In the genomic region with DNA sequence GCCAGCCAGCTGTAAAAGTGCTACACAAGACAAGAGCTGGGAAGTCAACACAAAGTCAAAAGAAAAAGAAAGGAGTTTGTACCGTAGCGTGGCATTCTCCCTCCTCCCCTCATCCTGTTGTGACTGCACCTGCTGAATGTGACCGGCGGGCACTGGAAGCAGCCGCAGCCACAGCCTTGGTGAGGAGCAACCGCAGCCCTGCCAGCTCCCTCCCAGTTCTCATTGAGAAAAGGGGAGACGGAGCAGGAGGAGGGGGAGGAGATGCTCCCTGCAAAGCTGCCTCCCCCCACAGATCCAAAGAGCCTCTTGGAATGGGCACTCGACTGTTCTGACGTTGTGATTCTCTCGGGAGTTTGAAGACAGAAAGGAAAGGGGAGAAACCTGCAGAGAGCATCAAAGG, we compare ENCODE assay signal across 10 cellular contexts.
DNase-seq lines count a peak whose midpoint lies in the region; ATAC-seq, FAIRE-seq and TF ChIP-seq lines count a peak whose summit lies in the region.
"Had no signal": no experiment of that assay in that cellular context is flagged by ENCODE, and none has a peak within 500 bp of the region (broad histone marks: within the 10 kb centered on the region; RNA-seq: fewer than 3 reads in every experiment).

No MANE protein-coding gene starts in this region.

- TF ChIP-seq CTCF in right lobe of liver (IDR thresholded peaks at IDR 0.05) (no peak), type B pancreatic cell (conservative IDR thresholded peaks at IDR 0.05) (no peak)

- no peak overlapping the region for H3K27ac Mint-ChIP-seq in activated T-cell treated with anti-CD3 and anti-CD28 coated beads, Interleukin-2, amount 50 U/mL, for 72 hours
- H3K27ac Mint-ChIP-seq in activated T-cell treated with anti-CD3 and anti-CD28 coated beads, Interleukin-2, amount 50 U/mL, for 24 hours = no peak overlapping the region
- H3K27ac Mint-ChIP-seq in type B pancreatic cell = peak overlapping the region; percentile 82
- H3K27ac Mint-ChIP-seq: activated T-helper 1 cell treated with anti-CD3 and anti-CD28 coated beads, Interleukin-12 subunit alpha, Interleukin-12 subunit beta, Interleukin-2, Interleukin-4 antibody, amounts not matched to agents 30 ng/mL and 10 ng/mL and 1 ng/mL, durations not matched to agents 14 hours and 24 hours and 36 hours had no signal

- peak overlapping the region; percentile 36 to 45 for H3K4me3 Mint-ChIP-seq in activated T-cell treated with anti-CD3 and anti-CD28 coated beads, Interleukin-2, amount 50 U/mL, for 72 hours
- no peak overlapping the region for H3K4me3 Mint-ChIP-seq in activated T-cell treated with anti-CD3 and anti-CD28 coated beads, Interleukin-2, amount 50 U/mL, for 24 hours
- H3K4me3 Mint-ChIP-seq in type B pancreatic cell = peak overlapping the region; percentile 75
- H3K4me3 Mint-ChIP-seq: activated T-helper 1 cell treated with anti-CD3 and anti-CD28 coated beads, Interleukin-12 subunit alpha, Interleukin-12 subunit beta, Interleukin-2, Interleukin-4 antibody, amounts not matched to agents 30 ng/mL and 10 ng/mL and 1 ng/mL, durations not matched to agents 14 hours and 24 hours and 36 hours had no signal

- peak overlapping the region; percentile 29 to 47 (median 40) for H3K4me3 ChIP-seq in right lobe of liver

- ATAC-seq in activated T-cell treated with anti-CD3 and anti-CD28 coated beads, Interleukin-2, amount 50 U/mL, for 72 hours (replicated peaks in 1 of 2) = no peak
- ATAC-seq in right lobe of liver = peak; percentile 68 to 80 (median 76)
- ATAC-seq in esophagus mucosa = no peak

- peaks cover 10% of the 10 kb centered on the region for H3K4me1 Mint-ChIP-seq in activated T-cell treated with anti-CD3 and anti-CD28 coated beads, Interleukin-2, amount 50 U/mL, for 72 hours (ENCODE audit: low read depth)
- peaks cover 7% of the 10 kb centered on the region for H3K4me1 Mint-ChIP-seq in activated T-cell treated with anti-CD3 and anti-CD28 coated beads, Interleukin-2, amount 50 U/mL, for 24 hours (ENCODE audit: low read depth)
- peaks cover 47% of the 10 kb centered on the region for H3K4me1 Mint-ChIP-seq in type B pancreatic cell (ENCODE audit: unreplicated experiment)

- no peak for DNase-seq in activated T-cell treated with anti-CD3 and anti-CD28 coated beads, Interleukin-2, amount 50 U/mL, for 72 hours
- no peak for DNase-seq in activated T-cell treated with anti-CD3 and anti-CD28 coated beads, Interleukin-2, amount 50 U/mL, for 24 hours
- DNase-seq in UCSD-AML1 (lab: John Stamatoyannopoulos, UW; ENCODE audit: unreplicated experiment) (peak; percentile 28), right lobe of liver (peak; percentile 49 to 64 (median 62)), type B pancreatic cell (ENCODE audit: extremely low spot score, unreplicated experiment) (no peak), activated gamma-delta T cell treated with Interleukin-2 at 50 U/mL for 16 hours (no peak), HTR-8/SVneo (ENCODE audit: insufficient read length, low spot score) (no peak)
- DNase-seq: NCI-H2171 treated with DMSO at 0.1 percent for 48 hours had no signal

- no peaks in the 10 kb centered on the region for H3K9me3 Mint-ChIP-seq in activated T-cell treated with anti-CD3 and anti-CD28 coated beads, Interleukin-2, amount 50 U/mL, for 72 hours
- no peaks in the 10 kb centered on the region for H3K9me3 Mint-ChIP-seq in activated T-cell treated with anti-CD3 and anti-CD28 coated beads, Interleukin-2, amount 50 U/mL, for 24 hours
- H3K9me3 Mint-ChIP-seq in type B pancreatic cell = no peaks in the 10 kb centered on the region
- H3K9me3 Mint-ChIP-seq: activated T-helper 1 cell treated with anti-CD3 and anti-CD28 coated beads, Interleukin-12 subunit alpha, Interleukin-12 subunit beta, Interleukin-2, Interleukin-4 antibody, amounts not matched to agents 30 ng/mL and 10 ng/mL and 1 ng/mL, durations not matched to agents 14 hours and 24 hours and 36 hours had no signal

- FAIRE-seq in HTR-8/SVneo (lab: Jason Lieb, UNC) = no peak

- H3K4me1 ChIP-seq in right lobe of liver = peaks cover 0 to 50% (median 13%) of the 10 kb centered on the region in 4 donors

- no peaks in the 10 kb centered on the region for H3K9me3 ChIP-seq in right lobe of liver

- 9% methylated on average over 9 of the region's 10 CpGs for whole genome bisulfite sequencing in right lobe of liver (ENCODE audit: insufficient coverage, low coverage, low lambda C conversion rate, missing lambda C conversion rate)

- intact Hi-C loops in right lobe of liver (cut with DNase I) = no loop called here

- peak overlapping the region; percentile 52 to 90 (median 83) for H3K27ac ChIP-seq in right lobe of liver

- no peaks in the 10 kb centered on the region for H3K36me3 ChIP-seq in right lobe of liver

- H3K36me3 Mint-ChIP-seq in activated T-cell treated with anti-CD3 and anti-CD28 coated beads, Interleukin-2, amount 50 U/mL, for 72 hours (ENCODE audit: insufficient read depth in 2 of 2) = no peaks in the 10 kb centered on the region
- H3K36me3 Mint-ChIP-seq in activated T-cell treated with anti-CD3 and anti-CD28 coated beads, Interleukin-2, amount 50 U/mL, for 24 hours (ENCODE audit: low read depth) = no peaks in the 10 kb centered on the region
- H3K36me3 Mint-ChIP-seq in type B pancreatic cell = no peaks in the 10 kb centered on the region

- peaks cover 12% of the 10 kb centered on the region for H3K27me3 Mint-ChIP-seq in activated T-cell treated with anti-CD3 and anti-CD28 coated beads, Interleukin-2, amount 50 U/mL, for 72 hours (ENCODE audit: low read depth)
- no peaks in the 10 kb centered on the region for H3K27me3 Mint-ChIP-seq in activated T-cell treated with anti-CD3 and anti-CD28 coated beads, Interleukin-2, amount 50 U/mL, for 24 hours
- H3K27me3 Mint-ChIP-seq in type B pancreatic cell = no peaks in the 10 kb centered on the region

- no peaks in the 10 kb centered on the region for H3K27me3 ChIP-seq in right lobe of liver

- no peak for TF ChIP-seq POLR2A in right lobe of liver (IDR thresholded peaks at IDR 0.05)

Comparison
In these comparisons a context has a peak if more than half of its experiments do, and no peak if none do; other contexts are left out.
1. ATAC-seq: peak in right lobe of liver (4 of 4); none in activated T-cell treated with anti-CD3 and anti-CD28 coated beads, Interleukin-2, amount 50 U/mL, for 72 hours (0 of 2) and esophagus mucosa (single experiment).
2. DNase-seq: peak in UCSD-AML1 (single experiment) and right lobe of liver (3 of 3); none in activated T-cell treated with anti-CD3 and anti-CD28 coated beads, Interleukin-2, amount 50 U/mL, for 72 hours (0 of 2), activated T-cell treated with anti-CD3 and anti-CD28 coated beads, Interleukin-2, amount 50 U/mL, for 24 hours (single experiment), type B pancreatic cell (single experiment), activated gamma-delta T cell treated with Interleukin-2 at 50 U/mL for 16 hours (single experiment) and HTR-8/SVneo (single experiment).